In the genomic region with DNA sequence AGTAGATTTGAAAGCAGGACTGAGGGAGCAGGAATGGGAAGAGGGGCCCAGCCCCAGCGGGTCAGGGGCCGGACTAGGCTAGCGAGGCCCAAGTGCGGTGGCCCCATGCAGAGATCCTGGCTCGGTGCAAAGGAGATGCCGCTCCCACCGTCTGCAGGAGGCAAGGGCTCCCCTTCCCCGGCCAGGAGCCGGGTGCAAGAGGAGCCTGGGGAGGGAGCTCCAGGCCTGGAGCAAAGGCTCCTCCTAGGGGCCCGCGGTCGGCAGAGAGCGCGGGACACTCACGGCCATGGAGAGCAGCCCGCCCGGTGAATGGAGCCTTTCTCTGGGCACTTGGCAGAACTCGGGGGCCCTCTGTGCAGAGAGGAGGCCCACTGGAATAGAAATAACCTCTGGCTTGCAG, we compare ENCODE assay signal across 17 cellular contexts. TPM values are rescaled to one million over a fixed set of nuclear protein-coding genes. Genes with fewer than 3 reads are reported as not detected.
DNase-seq lines count a peak whose midpoint lies in the region; ATAC-seq and TF ChIP-seq lines count a peak whose summit lies in the region.
"Had no signal": no experiment of that assay in that cellular context is flagged by ENCODE, and none has a peak within 500 bp of the region (broad histone marks: within the 10 kb centered on the region; RNA-seq: fewer than 3 reads in every experiment).

No MANE protein-coding gene starts in this region.

- H3K27ac Mint-ChIP-seq in nephron progenitor cell, result peak overlapping the region; percentile 62
- H3K27ac Mint-ChIP-seq: activated CD8-positive, alpha-beta memory T cell treated with anti-CD3 and anti-CD28 coated beads, Interleukin-2, amount 10 ng/mL, durations not matched to agents 7 days and 5 days; activated naive CD8-positive, alpha-beta T cell treated with anti-CD3 and anti-CD28 coated beads for 36 hours had no signal

- peaks cover 60% of the 10 kb centered on the region for H3K4me1 Mint-ChIP-seq in nephron progenitor cell
- H3K4me1 Mint-ChIP-seq: activated naive CD8-positive, alpha-beta T cell treated with anti-CD3 and anti-CD28 coated beads for 36 hours had no signal

- DNase-seq in SJSA1 (ENCODE audit: low read depth in 1 of 2, low spot score in 2 of 2) (no peak), fibroblast of pulmonary artery (ENCODE audit: low read depth) (peak; percentile 44), nephron progenitor cell (peak; percentile 51), GM19240 (ENCODE audit: insufficient read length, low spot score) (no peak)
- DNase-seq: activated CD8-positive, alpha-beta memory T cell treated with anti-CD3 and anti-CD28 coated beads, Interleukin-2, amount 10 ng/mL, durations not matched to agents 7 days and 5 days; activated naive CD8-positive, alpha-beta T cell treated with anti-CD3 and anti-CD28 coated beads for 36 hours; DMS79; GOT3; NCI-H446; spleen had no signal

- peak overlapping the region; percentile 26 for H3K4me3 Mint-ChIP-seq in nephron progenitor cell
- H3K4me3 Mint-ChIP-seq: activated CD8-positive, alpha-beta memory T cell treated with anti-CD3 and anti-CD28 coated beads, Interleukin-2, amount 10 ng/mL, durations not matched to agents 7 days and 5 days; activated naive CD8-positive, alpha-beta T cell treated with anti-CD3 and anti-CD28 coated beads for 36 hours had no signal

- peaks cover 25% of the 10 kb centered on the region for H3K9me3 Mint-ChIP-seq in nephron progenitor cell
- H3K9me3 Mint-ChIP-seq: activated naive CD8-positive, alpha-beta T cell treated with anti-CD3 and anti-CD28 coated beads for 36 hours had no signal

- no peaks in the 10 kb centered on the region for H3K27me3 ChIP-seq in SJSA1 (replicated peaks)
- H3K27me3 ChIP-seq: spleen, upper lobe of left lung had no signal

- H3K36me3 Mint-ChIP-seq in nephron progenitor cell (ENCODE audit: low read depth), result peaks cover 11% of the 10 kb centered on the region
- H3K36me3 Mint-ChIP-seq: activated CD8-positive, alpha-beta memory T cell treated with anti-CD3 and anti-CD28 coated beads, Interleukin-2, amount 10 ng/mL, durations not matched to agents 7 days and 5 days; activated naive CD8-positive, alpha-beta T cell treated with anti-CD3 and anti-CD28 coated beads for 36 hours had no signal

- H3K27me3 Mint-ChIP-seq in nephron progenitor cell (ENCODE audit: low read depth, poor library complexity), result peaks cover 14% of the 10 kb centered on the region
- H3K27me3 Mint-ChIP-seq: activated naive CD8-positive, alpha-beta T cell treated with anti-CD3 and anti-CD28 coated beads for 36 hours had no signal

- H3K4me3 ChIP-seq in SJSA1, result no peak overlapping the region
- no peak overlapping the region for H3K4me3 ChIP-seq in fibroblast of pulmonary artery (replicated peaks; ENCODE audit: low read depth, low read length)
- H3K4me3 ChIP-seq: GM12878, spleen, upper lobe of left lung had no signal

- H3K9me3 ChIP-seq in SJSA1 (replicated peaks), result no peaks in the 10 kb centered on the region; the same call in 1 of the 2 replicates
- H3K9me3 ChIP-seq: upper lobe of left lung had no signal

- H3K4me1 ChIP-seq in SJSA1 (replicated peaks), result peaks cover 44% of the 10 kb centered on the region

- H3K27ac ChIP-seq in 22Rv1 (peak overlapping the region; percentile 99), SJSA1 (peak overlapping the region; percentile 44; the same call in 1 of the 2 replicates)
- H3K27ac ChIP-seq: RWPE1, spleen, upper lobe of left lung had no signal

- no peaks in the 10 kb centered on the region for H3K36me3 ChIP-seq in SJSA1
- H3K36me3 ChIP-seq: spleen, upper lobe of left lung had no signal

- TF ChIP-seq CTCF in 22Rv1 (IDR thresholded peaks at IDR 0.05), result peak; percentile 29
- TF ChIP-seq CTCF in fibroblast of pulmonary artery (IDR thresholded peaks at IDR 0.05; ENCODE audit: low read length, missing control alignments), result peak; percentile 21
- no peak for TF ChIP-seq CTCF in nephron progenitor cell (IDR thresholded peaks at IDR 0.05)

- no peak for ATAC-seq in HG02571 (IDR thresholded peaks at IDR 0.05; ENCODE audit: unreplicated experiment)
- no peak for ATAC-seq in HG03175 (IDR thresholded peaks at IDR 0.05; ENCODE audit: unreplicated experiment)
- no peak for ATAC-seq in HG03097 (IDR thresholded peaks at IDR 0.05; ENCODE audit: low FRiP score, unreplicated experiment)
- ATAC-seq: activated CD8-positive, alpha-beta memory T cell treated with anti-CD3 and anti-CD28 coated beads, Interleukin-2, amount 10 ng/mL, durations not matched to agents 7 days and 5 days; GM12878 had no signal

RNA-seq across cellular contexts. Expression of a gene that starts 43.2 kb away (rescaled TPM):
- 28.0 and 28.5 TPM in 2 replicates for total RNA-seq in SJSA1 (2014; rRNA removed; shearing (Covaris generic))

Comparison
In these comparisons a context has a peak if more than half of its experiments do, and no peak if none do; other contexts are left out.
1. DNase-seq: peak in fibroblast of pulmonary artery (single experiment) and nephron progenitor cell (single experiment); none in SJSA1 (0 of 2) and GM19240 (single experiment).